1 cellular context compared by ENCODE assay signal in the genomic region with DNA sequence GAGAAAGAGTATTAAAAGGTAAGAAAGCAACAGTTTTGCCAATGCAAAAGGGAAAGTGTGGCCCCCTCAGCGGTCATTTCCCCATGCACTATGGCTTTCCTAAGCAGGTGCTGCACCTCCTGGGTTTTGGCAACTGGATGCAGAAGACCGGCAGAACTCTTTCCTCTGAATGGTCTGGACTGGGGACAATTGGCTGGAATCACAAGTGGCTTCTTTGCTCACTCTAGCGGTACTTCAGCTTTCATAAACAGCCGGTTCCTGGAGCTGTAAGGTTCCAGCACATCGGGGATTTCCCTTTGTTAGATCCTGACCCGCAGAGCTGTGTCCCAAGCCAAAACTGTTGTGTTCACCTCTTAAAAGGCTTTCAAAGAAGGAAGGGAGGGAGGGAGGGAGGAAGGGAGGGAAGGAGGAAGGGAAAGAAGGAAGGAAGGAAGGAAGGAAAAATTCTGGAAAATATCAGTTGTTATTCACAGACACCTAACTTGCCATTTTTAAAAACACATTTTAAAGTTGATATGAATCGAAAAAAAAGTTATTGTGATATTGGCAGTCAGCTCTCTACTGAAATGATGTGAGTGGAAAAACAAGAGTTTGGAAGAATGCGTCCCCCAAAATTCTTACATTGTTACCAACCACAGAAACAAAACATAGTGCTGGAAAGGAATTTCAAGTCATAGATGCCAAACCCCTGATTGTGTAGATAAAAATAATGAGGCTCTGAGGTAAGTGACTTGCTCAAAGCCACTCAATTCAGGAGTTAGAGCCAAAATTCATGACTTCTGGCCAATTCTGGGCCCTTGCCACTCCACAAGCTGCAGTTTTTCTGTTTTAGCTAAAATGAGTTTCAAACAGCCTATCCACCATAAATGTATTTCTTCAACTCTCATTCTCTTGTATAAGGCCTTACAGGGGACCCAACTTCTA.
A peak's percentile ranks its signal among the peaks of the same experiment; 100 is the strongest.
TF ChIP-seq lines count a peak whose summit lies in the region.

No MANE protein-coding gene starts in this region.

TF ChIP-seq in HEK293, 187 proteins besides CTCF, POLR2A, EP300 and RAD21 (continued from another document):
- TF ChIP-seq, protein P1, sequence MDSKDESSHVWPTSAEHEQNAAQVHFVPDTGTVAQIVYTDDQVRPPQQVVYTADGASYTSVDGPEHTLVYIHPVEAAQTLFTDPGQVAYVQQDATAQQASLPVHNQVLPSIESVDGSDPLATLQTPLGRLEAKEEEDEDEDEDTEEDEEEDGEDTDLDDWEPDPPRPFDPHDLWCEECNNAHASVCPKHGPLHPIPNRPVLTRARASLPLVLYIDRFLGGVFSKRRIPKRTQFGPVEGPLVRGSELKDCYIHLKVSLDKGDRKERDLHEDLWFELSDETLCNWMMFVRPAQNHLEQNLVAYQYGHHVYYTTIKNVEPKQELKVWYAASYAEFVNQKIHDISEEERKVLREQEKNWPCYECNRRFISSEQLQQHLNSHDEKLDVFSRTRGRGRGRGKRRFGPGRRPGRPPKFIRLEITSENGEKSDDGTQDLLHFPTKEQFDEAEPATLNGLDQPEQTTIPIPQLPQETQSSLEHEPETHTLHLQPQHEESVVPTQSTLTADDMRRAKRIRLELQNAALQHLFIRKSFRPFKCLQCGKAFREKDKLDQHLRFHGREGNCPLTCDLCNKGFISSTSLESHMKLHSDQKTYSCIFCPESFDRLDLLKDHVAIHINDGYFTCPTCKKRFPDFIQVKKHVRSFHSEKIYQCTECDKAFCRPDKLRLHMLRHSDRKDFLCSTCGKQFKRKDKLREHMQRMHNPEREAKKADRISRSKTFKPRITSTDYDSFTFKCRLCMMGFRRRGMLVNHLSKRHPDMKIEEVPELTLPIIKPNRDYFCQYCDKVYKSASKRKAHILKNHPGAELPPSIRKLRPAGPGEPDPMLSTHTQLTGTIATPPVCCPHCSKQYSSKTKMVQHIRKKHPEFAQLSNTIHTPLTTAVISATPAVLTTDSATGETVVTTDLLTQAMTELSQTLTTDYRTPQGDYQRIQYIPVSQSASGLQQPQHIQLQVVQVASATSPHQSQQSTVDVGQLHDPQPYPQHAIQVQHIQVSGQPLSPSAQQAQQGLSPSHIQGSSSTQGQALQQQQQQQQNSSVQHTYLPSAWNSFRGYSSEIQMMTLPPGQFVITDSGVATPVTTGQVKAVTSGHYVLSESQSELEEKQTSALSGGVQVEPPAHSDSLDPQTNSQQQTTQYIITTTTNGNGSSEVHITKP (tag by site-specific recombination; IDR thresholded peaks at IDR 0.05) = peak; percentile 73
- TF ChIP-seq ZNF366 (tag by site-specific recombination; conservative IDR thresholded peaks at IDR 0.05) = peak; percentile 93
- peak; percentile 44; the same call in 1 of the 2 replicates for TF ChIP-seq ZBTB6 (tag by site-specific recombination; IDR thresholded peaks at IDR 0.05)
- TF ChIP-seq FEZF1 (tag by site-specific recombination; IDR thresholded peaks at IDR 0.05) = no peak; the same call in 1 of the 2 replicates
